24 cellular contexts compared by ENCODE assay signal in genomic region chr14:36134026-36134425, GRCh38.
"Had no signal": no experiment of that assay in that cellular context is flagged by ENCODE, and none has a peak within 500 bp of the region (broad histone marks: within the 10 kb centered on the region; RNA-seq: fewer than 3 reads in every experiment).

No MANE protein-coding gene starts in this region.

- ATAC-seq: activated CD4-positive, CD25-positive, alpha-beta regulatory T cell treated with anti-CD3 and anti-CD28 coated beads, Interleukin-2, amount 50 U/mL, for 24 hours; foreskin keratinocyte; heart left ventricle; naive thymus-derived CD4-positive, alpha-beta T cell; sciatic nerve; stimulated activated naive CD8-positive, alpha-beta T cell treated with anti-CD3 and anti-CD28 coated beads, Interleukin-15, Interleukin-2, amounts not matched to agents 100 U/mL and 50 U/mL, for 24 hours had no signal

- DNase-seq: activated CD4-positive, alpha-beta memory T cell treated with anti-CD3 and anti-CD28 coated beads, Interleukin-2, amount 10 ng/mL, durations not matched to agents 7 days and 5 days; activated CD4-positive, alpha-beta T cell treated with anti-CD3 and anti-CD28 coated beads for 48 hours; activated CD8-positive, alpha-beta memory T cell treated with anti-CD3 and anti-CD28 coated beads, Interleukin-2, amount 50 U/mL, for 48 hours; activated gamma-delta T cell treated with Interleukin-2 at 50 U/mL for 16 hours; activated naive CD4-positive, alpha-beta T cell treated with anti-CD3 and anti-CD28 coated beads, Interleukin-2, amount 50 U/mL, for 16 hours; activated T-cell treated with anti-CD3 and anti-CD28 coated beads, Interleukin-2, amount 50 U/mL, for 24 hours; amniotic stem cell; central memory CD4-positive, alpha-beta T cell; foreskin keratinocyte; heart left ventricle; midbrain; naive thymus-derived CD4-positive, alpha-beta T cell; ovary; stimulated activated CD4-positive, alpha-beta T cell treated with anti-CD3 and anti-CD28 coated beads, Interleukin-12 subunit alpha, Interleukin-12 subunit beta, amount 100 ng/mL, for 4 hours; stimulated activated CD4-positive, alpha-beta T cell treated with anti-CD3 and anti-CD28 coated beads, Interleukin-4, amount 100 ng/mL, for 1 hour; stimulated activated naive CD8-positive, alpha-beta T cell treated with anti-CD3 and anti-CD28 coated beads, Interleukin-15, Interleukin-2, amounts not matched to agents 100 U/mL and 50 U/mL, for 24 hours; T-helper 9 cell; testis; transverse colon; WERI-Rb-1 had no signal

- H3K4me3 ChIP-seq: esophagus muscularis mucosa, heart left ventricle, ovary, skin epidermis, testis, transverse colon had no signal
